Comparison of ENCODE assay signal across 1 cellular context in the genomic region with DNA sequence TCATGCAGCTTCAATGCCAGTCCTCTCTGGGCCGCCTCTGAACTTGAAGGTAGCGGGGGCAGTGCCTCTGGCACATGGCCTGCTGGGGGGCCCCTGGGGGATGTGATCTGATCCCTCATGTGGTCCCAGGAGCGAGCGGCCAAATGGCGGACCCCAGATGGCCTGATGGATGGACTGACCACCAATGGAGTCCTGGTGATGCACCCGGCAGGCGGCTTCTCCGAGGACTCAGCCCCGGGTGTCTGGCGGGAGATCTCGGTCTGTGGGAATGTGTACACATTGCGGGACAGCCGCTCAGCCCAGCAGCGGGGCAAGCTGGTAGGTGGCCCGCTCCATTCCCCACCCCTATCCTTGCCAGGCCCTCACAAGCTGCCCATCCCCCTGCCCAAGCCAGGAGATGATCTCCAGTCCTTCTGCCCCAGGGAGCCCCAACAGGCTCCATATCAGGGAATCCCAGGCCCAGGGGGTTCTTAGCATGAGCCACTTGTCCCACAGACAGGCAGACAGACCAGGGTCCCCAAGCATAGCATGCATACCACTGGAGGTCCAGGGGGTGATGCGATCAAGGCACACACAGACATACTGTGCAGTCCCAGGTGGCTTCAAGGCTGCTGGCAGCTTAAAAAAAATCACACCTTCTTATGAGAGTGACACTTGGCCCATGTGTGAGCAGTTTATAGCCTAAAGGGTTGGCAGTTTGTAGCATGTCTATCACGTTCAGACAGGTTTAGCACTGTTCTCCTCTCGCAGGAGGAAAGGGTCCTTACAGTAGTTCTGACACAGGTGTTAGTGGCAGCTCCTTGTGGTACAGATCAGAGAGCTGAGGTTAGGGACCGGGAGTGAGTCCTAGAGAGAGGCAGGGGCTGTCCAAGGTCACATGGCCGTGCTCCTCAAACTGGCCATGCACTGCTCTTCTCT.
TF ChIP-seq lines count a peak whose summit lies in the region.

No MANE protein-coding gene starts in this region.

TF ChIP-seq in GM12878, 131 proteins besides CTCF, POLR2A, EP300 and RAD21:
- TF ChIP-seq BHLHE40 (IDR thresholded peaks at IDR 0.05; ENCODE audit: borderline replicate concordance in 1 of 2, low read depth in 2 of 2, low read length in 1 of 2) (0 out of 4 replicates have a peak, but pooled peaks of 1 of the 2 experiments have one; percentile 10), TARDBP (IDR thresholded peaks at IDR 0.05; ENCODE audit: borderline replicate concordance) (no peak), MYB (IDR thresholded peaks at IDR 0.05; ENCODE audit: borderline replicate concordance, low read depth, low read length) (no peak)
- TF ChIP-seq, protein P1, sequence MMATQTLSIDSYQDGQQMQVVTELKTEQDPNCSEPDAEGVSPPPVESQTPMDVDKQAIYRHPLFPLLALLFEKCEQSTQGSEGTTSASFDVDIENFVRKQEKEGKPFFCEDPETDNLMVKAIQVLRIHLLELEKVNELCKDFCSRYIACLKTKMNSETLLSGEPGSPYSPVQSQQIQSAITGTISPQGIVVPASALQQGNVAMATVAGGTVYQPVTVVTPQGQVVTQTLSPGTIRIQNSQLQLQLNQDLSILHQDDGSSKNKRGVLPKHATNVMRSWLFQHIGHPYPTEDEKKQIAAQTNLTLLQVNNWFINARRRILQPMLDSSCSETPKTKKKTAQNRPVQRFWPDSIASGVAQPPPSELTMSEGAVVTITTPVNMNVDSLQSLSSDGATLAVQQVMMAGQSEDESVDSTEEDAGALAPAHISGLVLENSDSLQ (IDR thresholded peaks at IDR 0.05), result peak; percentile 45; the same call in 1 of the 2 replicates
